14 cellular contexts compared by ENCODE assay signal in the genomic region with DNA sequence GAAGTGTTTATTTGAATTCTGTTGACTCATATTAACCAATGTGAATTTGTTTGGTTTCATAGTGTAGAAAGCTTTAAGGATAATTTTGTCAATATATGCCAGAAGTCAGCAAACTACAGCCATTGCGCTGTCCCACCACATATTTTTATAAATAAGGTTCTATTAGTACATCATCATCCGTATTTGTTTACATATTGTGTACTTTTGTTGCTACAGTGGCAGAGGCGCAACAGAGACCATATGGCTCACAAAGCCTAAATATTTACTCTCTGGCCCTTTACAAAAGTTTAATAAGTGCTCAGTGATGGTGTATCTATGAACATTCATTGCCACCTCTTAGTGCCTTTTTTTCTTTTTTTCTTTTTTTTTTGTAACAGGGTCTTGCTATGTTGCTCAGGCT. TPM values are rescaled to one million over a fixed set of nuclear protein-coding genes. Genes with fewer than 3 reads are reported as not detected.
DNase-seq lines count a peak whose midpoint lies in the region; ATAC-seq and TF ChIP-seq lines count a peak whose summit lies in the region.
"Had no signal": no experiment of that assay in that cellular context is flagged by ENCODE, and none has a peak within 500 bp of the region (broad histone marks: within the 10 kb centered on the region; RNA-seq: fewer than 3 reads in every experiment).

No MANE protein-coding gene starts in this region.

- H2BK5ac ChIP-seq in mesenchymal stem cell (ENCODE audit: low read depth, low read length, poor library complexity, severe bottlenecking), result no peak overlapping the region

- no peak overlapping the region for H3K23ac ChIP-seq in mesenchymal stem cell (ENCODE audit: low read length in 2 of 2)

- peaks cover 11 to 34% of the 10 kb centered on the region in 2 experiments for H3K36me3 ChIP-seq in mesenchymal stem cell (ENCODE audit: control insufficient read depth in 1 of 2, insufficient read depth in 2 of 2, low read depth in 1 of 2, low read length in 2 of 2)

- no peak overlapping the region for H3K4me3 Mint-ChIP-seq in endothelial cell (ENCODE audit: unreplicated experiment)
- H3K4me3 Mint-ChIP-seq in activated CD8-positive, alpha-beta T cell treated with anti-CD3 and anti-CD28 coated beads, Interleukin-2, amount 10 ng/mL, durations not matched to agents 7 days and 5 days, result no peak overlapping the region
- H3K4me3 Mint-ChIP-seq: B cell; CD8-positive, alpha-beta T cell had no signal

- POLR2A ChIA-PET in activated CD8-positive, alpha-beta T cell treated with anti-CD3 and anti-CD28 coated beads, Interleukin-2, amount 10 ng/mL, durations not matched to agents 7 days and 5 days (lab: Charles Lee), result no interaction called here

- H3K36me3 Mint-ChIP-seq in endothelial cell (ENCODE audit: low read depth, unreplicated experiment), result no peaks in the 10 kb centered on the region
- H3K36me3 Mint-ChIP-seq in activated CD8-positive, alpha-beta T cell treated with anti-CD3 and anti-CD28 coated beads, Interleukin-2, amount 10 ng/mL, durations not matched to agents 7 days and 5 days (ENCODE audit: low read depth), result peaks cover 5% of the 10 kb centered on the region

- H3K18ac ChIP-seq in mesenchymal stem cell (ENCODE audit: low read depth in 1 of 2, low read length in 2 of 2), result no peak overlapping the region

- no peak overlapping the region for H3K4me3 ChIP-seq in mesenchymal stem cell (ENCODE audit: insufficient read depth in 1 of 2, low read depth in 1 of 2, low read length in 2 of 2)
- H3K4me3 ChIP-seq: A549; BLaER1 treated with 17β-estradiol and CSF1 and Interleukin-3, amounts not matched to agents 10 nM and 100 nM; HAP-1 had no signal

- H3K4me1 Mint-ChIP-seq in endothelial cell (ENCODE audit: unreplicated experiment), result peaks cover 3% of the 10 kb centered on the region
- H3K4me1 Mint-ChIP-seq in activated CD8-positive, alpha-beta T cell treated with anti-CD3 and anti-CD28 coated beads, Interleukin-2, amount 10 ng/mL, durations not matched to agents 7 days and 5 days (ENCODE audit: low read depth), result peaks cover 9% of the 10 kb centered on the region

- peaks cover 3% of the 10 kb centered on the region for H3K27me3 Mint-ChIP-seq in endothelial cell (ENCODE audit: unreplicated experiment)
- H3K27me3 Mint-ChIP-seq in activated CD8-positive, alpha-beta T cell treated with anti-CD3 and anti-CD28 coated beads, Interleukin-2, amount 10 ng/mL, durations not matched to agents 7 days and 5 days (ENCODE audit: low read depth), result no peaks in the 10 kb centered on the region
- H3K27me3 Mint-ChIP-seq: B cell had no signal

- H3K27ac Mint-ChIP-seq in endothelial cell (ENCODE audit: unreplicated experiment), result no peak overlapping the region
- no peak overlapping the region for H3K27ac Mint-ChIP-seq in activated CD8-positive, alpha-beta T cell treated with anti-CD3 and anti-CD28 coated beads, Interleukin-2, amount 10 ng/mL, durations not matched to agents 7 days and 5 days
- H3K27ac Mint-ChIP-seq: B cell; CD8-positive, alpha-beta T cell had no signal

- no peak overlapping the region for H2BK120ac ChIP-seq in mesenchymal stem cell (ENCODE audit: low read depth, low read length)

- no peak overlapping the region for H3K27ac ChIP-seq in mesenchymal stem cell (ENCODE audit: low read length, poor library complexity, severe bottlenecking)
- H3K27ac ChIP-seq: 22Rv1; A549; BLaER1 treated with 17β-estradiol and CSF1 and Interleukin-3, amounts not matched to agents 10 nM and 100 nM had no signal

- H2AK5ac ChIP-seq in mesenchymal stem cell (ENCODE audit: low read length, severe bottlenecking), result no peak overlapping the region

- no peaks in the 10 kb centered on the region for H3K27me3 ChIP-seq in mesenchymal stem cell (ENCODE audit: control insufficient read depth in 1 of 2, insufficient read depth in 1 of 2, low read length in 2 of 2)
- H3K27me3 ChIP-seq: BLaER1 treated with 17β-estradiol and CSF1 and Interleukin-3, amounts not matched to agents 10 nM and 100 nM had no signal

- no peak overlapping the region for H3K4ac ChIP-seq in mesenchymal stem cell (ENCODE audit: low read depth in 1 of 2, low read length in 2 of 2)

- H3K9ac ChIP-seq in mesenchymal stem cell (ENCODE audit: low read length), result no peak overlapping the region
- H3K9ac ChIP-seq: BLaER1 treated with 17β-estradiol and CSF1 and Interleukin-3, amounts not matched to agents 10 nM and 100 nM had no signal

- WGBS in mesenchymal stem cell, result 100% methylated on average over 1 of the region's 3 CpGs

- H2BK12ac ChIP-seq in mesenchymal stem cell (ENCODE audit: low read length in 2 of 2), result no peak overlapping the region

- H3K9me3 Mint-ChIP-seq in endothelial cell (ENCODE audit: unreplicated experiment), result no peaks in the 10 kb centered on the region
- H3K9me3 Mint-ChIP-seq in activated CD8-positive, alpha-beta T cell treated with anti-CD3 and anti-CD28 coated beads, Interleukin-2, amount 10 ng/mL, durations not matched to agents 7 days and 5 days (ENCODE audit: insufficient read depth), result no peaks in the 10 kb centered on the region
- H3K9me3 Mint-ChIP-seq: CD8-positive, alpha-beta T cell had no signal

- no peaks in the 10 kb centered on the region for H3K9me3 ChIP-seq in mesenchymal stem cell (ENCODE audit: control insufficient read depth, low read length)
- H3K9me3 ChIP-seq: A549; BLaER1 treated with 17β-estradiol and CSF1 and Interleukin-3, amounts not matched to agents 10 nM and 100 nM; HAP-1 had no signal

- H4K91ac ChIP-seq in mesenchymal stem cell (ENCODE audit: low read length), result no peak overlapping the region

- no peak overlapping the region for H3K14ac ChIP-seq in mesenchymal stem cell (ENCODE audit: low read length in 2 of 2)

- no peak overlapping the region for H2AFZ ChIP-seq in mesenchymal stem cell (ENCODE audit: low read depth, low read length)

- CTCF ChIA-PET in activated CD8-positive, alpha-beta T cell treated with anti-CD3 and anti-CD28 coated beads, Interleukin-2, amount 10 ng/mL, durations not matched to agents 7 days and 5 days (lab: Charles Lee), result interaction anchor here (1.0 kb wide), 1 partner anchor 12 kb away, joined by 3 read pairs; no protein-coding TSS in a partner anchor

- H3K79me1 ChIP-seq in mesenchymal stem cell (replicated peaks; ENCODE audit: low read length, poor library complexity, severe bottlenecking), result peaks cover 13% of the 10 kb centered on the region

- peak; percentile 56 for DNase-seq in DMS53 (lab: John Stamatoyannopoulos, UW)
- no peak for DNase-seq in DMS53 treated with DMSO at 0.1 percent for 48 hours (lab: John Stamatoyannopoulos, UW; ENCODE audit: unreplicated experiment)
- DNase-seq in fibroblast of gingiva (ENCODE audit: low read depth), result peak; percentile 47
- DNase-seq in mesenchymal stem cell, result peak; percentile 75
- DNase-seq in endothelial cell (ENCODE audit: low spot score), result no peak
- DNase-seq in activated CD8-positive, alpha-beta T cell treated with anti-CD3 and anti-CD28 coated beads, Interleukin-2, amount 10 ng/mL, durations not matched to agents 7 days and 5 days, result no peak
- DNase-seq in AG20443 (ENCODE audit: low spot score), result no peak
- DNase-seq: Calu3; CD8-positive, alpha-beta T cell had no signal

- H4K8ac ChIP-seq in mesenchymal stem cell (ENCODE audit: low read length), result no peak overlapping the region

- no peak for TF ChIP-seq CTCF in endothelial cell (IDR thresholded peaks at IDR 0.05; ENCODE audit: unreplicated experiment)

- ATAC-seq in activated CD8-positive, alpha-beta T cell treated with anti-CD3 and anti-CD28 coated beads, Interleukin-2, amount 10 ng/mL, durations not matched to agents 7 days and 5 days, result no peak
- ATAC-seq: A549; CD8-positive, alpha-beta T cell had no signal

- H2BK15ac ChIP-seq in mesenchymal stem cell (ENCODE audit: low read depth, poor library complexity, severe bottlenecking), result no peak overlapping the region

- H3K4me1 ChIP-seq in mesenchymal stem cell (ENCODE audit: control insufficient read depth, insufficient read depth, low read depth, low read length), result peaks cover 2% of the 10 kb centered on the region
- H3K4me1 ChIP-seq: HAP-1 had no signal

- no peak overlapping the region for H3K4me2 ChIP-seq in mesenchymal stem cell (ENCODE audit: low read length, poor library complexity, severe bottlenecking)
- H3K4me2 ChIP-seq: A549; BLaER1 treated with 17β-estradiol and CSF1 and Interleukin-3, amounts not matched to agents 10 nM and 100 nM had no signal

RNA-seq across cellular contexts. Expression of a gene that starts 6.4 kb away (rescaled TPM):
- polyA plus RNA-seq in mesenchymal stem cell (2013, experiment 1 of 2), result 92.1 TPM
- polyA plus RNA-seq in mesenchymal stem cell (2013, experiment 2 of 2), result 97.7 TPM
- total RNA-seq in endothelial cell (ENCODE audit: unreplicated experiment), result 31.0 TPM
- 10 to 100 TPM; 19.5 to 20.9 TPM for total RNA-seq in activated CD8-positive, alpha-beta T cell treated with anti-CD3 and anti-CD28 coated beads, Interleukin-2, amount 10 ng/mL, durations not matched to agents 7 days and 5 days

RNA-seq across cellular contexts. Expression of a gene that starts 6.5 kb away (rescaled TPM):
- polyA plus RNA-seq in mesenchymal stem cell (2013, experiment 1 of 2), result 11.8 TPM
- 11.8 TPM for polyA plus RNA-seq in mesenchymal stem cell (2013, experiment 2 of 2)
- 25.2 TPM for total RNA-seq in endothelial cell (ENCODE audit: unreplicated experiment)
- total RNA-seq in activated CD8-positive, alpha-beta T cell treated with anti-CD3 and anti-CD28 coated beads, Interleukin-2, amount 10 ng/mL, durations not matched to agents 7 days and 5 days, result 10 to 100 TPM; 25.3 to 25.8 TPM

RNA-seq across cellular contexts. Expression of a gene that starts 25.7 kb away (rescaled TPM):
- 1.2 TPM for polyA plus RNA-seq in mesenchymal stem cell (2013, experiment 1 of 2)
- polyA plus RNA-seq in mesenchymal stem cell (2013, experiment 2 of 2), result 1.5 TPM
- 1.3 TPM for total RNA-seq in endothelial cell (ENCODE audit: unreplicated experiment)
- total RNA-seq in activated CD8-positive, alpha-beta T cell treated with anti-CD3 and anti-CD28 coated beads, Interleukin-2, amount 10 ng/mL, durations not matched to agents 7 days and 5 days, result 10 to 100 TPM; 17.1 to 18.1 TPM

Comparison
In these comparisons a context has a peak if more than half of its experiments do, and no peak if none do; other contexts are left out.
1. DNase-seq: peak in DMS53 (single experiment), fibroblast of gingiva (single experiment) and mesenchymal stem cell (single experiment); none in DMS53 treated with DMSO at 0.1 percent for 48 hours (single experiment), endothelial cell (single experiment), activated CD8-positive, alpha-beta T cell treated with anti-CD3 and anti-CD28 coated beads, Interleukin-2, amount 10 ng/mL, durations not matched to agents 7 days and 5 days (single experiment) and AG20443 (single experiment).